ENCODE assay signal across 8 cellular contexts in genomic region chr19:2819540-2820111, GRCh38. TPM values are rescaled to one million over a fixed set of nuclear protein-coding genes. Genes with fewer than 3 reads are reported as not detected.
DNase-seq lines count a peak whose midpoint lies in the region; ATAC-seq, FAIRE-seq and TF ChIP-seq lines count a peak whose summit lies in the region.

Gene ZNF554, plus strand, starts transcription at chr19:2819868. Its CDS starts 204 bp downstream, at chr19:2820072.

- peak; percentile 74 for DNase-seq in Caki2 (ENCODE audit: low read depth)
- peak; percentile 92 for DNase-seq in HTR-8/SVneo (ENCODE audit: insufficient read length, low spot score)
- DNase-seq in NOMO-1 (lab: John Stamatoyannopoulos, UW; ENCODE audit: unreplicated experiment in 2 of 2), result peak; percentile 88 to 96
- peak; percentile 98 for DNase-seq in activated CD8-positive, alpha-beta memory T cell treated with anti-CD3 and anti-CD28 coated beads, Interleukin-2, amount 10 ng/mL, durations not matched to agents 7 days and 5 days
- DNase-seq in endodermal cell, result peak; percentile 99
- DNase-seq in mesenteric fat pad (ENCODE audit: low spot score), result peak; percentile 100
- DNase-seq in stimulated activated CD8-positive, alpha-beta memory T cell treated with anti-CD3 and anti-CD28 coated beads, Interleukin-15, amount 100 ng/mL, for 1 hour (ENCODE audit: low read depth), result peak; percentile 97

- H3K36me3 ChIP-seq in endodermal cell (ENCODE audit: control insufficient read depth, insufficient read depth, low read length), result peaks cover under 1% of the 10 kb centered on the region

- peak within 1 kb of the TSS; percentile 88 for H3K4me3 ChIP-seq in endodermal cell (ENCODE audit: low read length)

- H3K4me1 ChIP-seq in endodermal cell (ENCODE audit: control insufficient read depth, insufficient read depth, low read length), result no peaks in the 10 kb centered on the region

- CTCF ChIA-PET in activated CD8-positive, alpha-beta memory T cell treated with anti-CD3 and anti-CD28 coated beads, Interleukin-2, amount 10 ng/mL, durations not matched to agents 7 days and 5 days (lab: Charles Lee), result interaction anchor here (0.6 to 1.8 kb wide), 12 partner anchors 16 to 191 kb away, joined by 3 to 5 read pairs (median 3); partner anchors contain the start of genes SGTA, SLC39A3, THOP1 and ZNF555

- peak; percentile 91 for TF ChIP-seq CTCF in endodermal cell (conservative IDR thresholded peaks at IDR 0.05)

- H3K27me3 ChIP-seq in endodermal cell (ENCODE audit: control insufficient read depth, insufficient read depth, low read length, poor library complexity, severe bottlenecking), result no peaks in the 10 kb centered on the region

- ATAC-seq in GM21367 (IDR thresholded peaks at IDR 0.05; ENCODE audit: unreplicated experiment), result peak; percentile 72
- peak; percentile 98 for ATAC-seq in activated CD8-positive, alpha-beta memory T cell treated with anti-CD3 and anti-CD28 coated beads, Interleukin-2, amount 10 ng/mL, durations not matched to agents 7 days and 5 days

- H3K4me3 Mint-ChIP-seq in activated CD8-positive, alpha-beta memory T cell treated with anti-CD3 and anti-CD28 coated beads, Interleukin-2, amount 10 ng/mL, durations not matched to agents 7 days and 5 days, result peak within 1 kb of the TSS; percentile 76
- H3K4me3 Mint-ChIP-seq in endodermal cell, result peak within 1 kb of the TSS; percentile 79

- no peaks in the 10 kb centered on the region for H3K9me3 Mint-ChIP-seq in activated CD8-positive, alpha-beta memory T cell treated with anti-CD3 and anti-CD28 coated beads, Interleukin-2, amount 10 ng/mL, durations not matched to agents 7 days and 5 days (ENCODE audit: low read depth)
- no peaks in the 10 kb centered on the region for H3K9me3 Mint-ChIP-seq in endodermal cell

- H3K4me1 Mint-ChIP-seq in activated CD8-positive, alpha-beta memory T cell treated with anti-CD3 and anti-CD28 coated beads, Interleukin-2, amount 10 ng/mL, durations not matched to agents 7 days and 5 days, result peaks cover 7% of the 10 kb centered on the region
- H3K4me1 Mint-ChIP-seq in endodermal cell, result no peaks in the 10 kb centered on the region

- no peak within 1 kb of the TSS for H3K27ac Mint-ChIP-seq in activated CD8-positive, alpha-beta memory T cell treated with anti-CD3 and anti-CD28 coated beads, Interleukin-2, amount 10 ng/mL, durations not matched to agents 7 days and 5 days
- H3K27ac Mint-ChIP-seq in endodermal cell, result peak within 1 kb of the TSS; percentile 93

- in situ Hi-C loops in Caki2 (cut with HindIII; ENCODE audit: low pct_unique_long_range_greater_than_20kb, low sequenced_read_pairs), result no loop called here

- 0 to 1% methylated on average over 5 to 63 of the region's 64 CpGs for WGBS in endodermal cell (ENCODE audit: insufficient coverage in 1 of 2, insufficient read length in 1 of 2), 2 experiments

- FAIRE-seq in HTR-8/SVneo (lab: Jason Lieb, UNC), result peak; percentile 49

- no peaks in the 10 kb centered on the region for H3K9me3 ChIP-seq in endodermal cell (ENCODE audit: control insufficient read depth, low read length)

- peak within 1 kb of the TSS; percentile 57 for H3K9ac ChIP-seq in endodermal cell (ENCODE audit: extremely low read depth, low read length, poor library complexity, severe bottlenecking)

- no peaks in the 10 kb centered on the region for H3K36me3 Mint-ChIP-seq in activated CD8-positive, alpha-beta memory T cell treated with anti-CD3 and anti-CD28 coated beads, Interleukin-2, amount 10 ng/mL, durations not matched to agents 7 days and 5 days
- peaks cover 16% of the 10 kb centered on the region for H3K36me3 Mint-ChIP-seq in endodermal cell (ENCODE audit: low read depth)

- no peaks in the 10 kb centered on the region for H3K27me3 Mint-ChIP-seq in activated CD8-positive, alpha-beta memory T cell treated with anti-CD3 and anti-CD28 coated beads, Interleukin-2, amount 10 ng/mL, durations not matched to agents 7 days and 5 days
- no peaks in the 10 kb centered on the region for H3K27me3 Mint-ChIP-seq in endodermal cell (ENCODE audit: insufficient read depth)

- no peak within 1 kb of the TSS for H3K27ac ChIP-seq in endodermal cell (ENCODE audit: low read depth, low read length)

RNA-seq across cellular contexts. Expression of gene ZNF554, which starts in this region (rescaled TPM):
- total RNA-seq in Caki2 (2014; rRNA removed; shearing (Covaris generic); ENCODE audit: low replicate concordance), result 0.41 and 3.2 TPM in 2 replicates
- total RNA-seq in activated CD8-positive, alpha-beta memory T cell treated with anti-CD3 and anti-CD28 coated beads, Interleukin-2, amount 10 ng/mL, durations not matched to agents 7 days and 5 days, result 1 to 10 TPM; 1.1 to 1.6 TPM
- total RNA-seq in endodermal cell (1 to 10 TPM; 8.4 to 9.2 TPM), mesenteric fat pad (2.6 TPM)
- 5.1 TPM for polyA plus RNA-seq in endodermal cell (2013, experiment 1 of 2)
- polyA plus RNA-seq in endodermal cell (2013, experiment 2 of 2), result 4.7 TPM
